ENCODE assay signal across 2 cellular contexts in the genomic region with DNA sequence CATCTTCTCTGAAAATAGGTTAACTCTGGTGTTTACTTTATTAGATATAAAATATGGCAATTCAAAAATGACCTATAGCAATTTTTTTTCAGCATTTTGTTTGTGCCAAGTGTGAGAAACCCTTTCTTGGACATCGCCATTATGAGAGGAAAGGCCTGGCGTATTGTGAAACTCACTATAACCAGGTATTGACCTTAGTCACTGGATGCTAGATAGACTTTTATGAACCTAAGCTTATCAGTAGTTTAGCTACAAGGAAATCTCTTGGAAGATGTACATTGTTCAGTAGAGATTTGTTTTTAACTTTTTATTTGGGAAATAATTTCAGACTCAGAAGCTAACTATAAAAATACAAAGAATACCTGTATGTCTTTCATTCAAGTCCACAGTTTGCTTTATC. TPM values are rescaled to one million over a fixed set of nuclear protein-coding genes. Genes with fewer than 3 reads are reported as not detected.
"Had no signal": no experiment of that assay in that cellular context is flagged by ENCODE, and none has a peak within 500 bp of the region (broad histone marks: within the 10 kb centered on the region; RNA-seq: fewer than 3 reads in every experiment).

No MANE protein-coding gene starts in this region.

RNA-seq across cellular contexts. Expression of gene LIMS3, which starts 21.7 kb away (rescaled TPM):
- total RNA-seq: H4, H7 had no signal
